7 cellular contexts compared by ENCODE assay signal in the genomic region with DNA sequence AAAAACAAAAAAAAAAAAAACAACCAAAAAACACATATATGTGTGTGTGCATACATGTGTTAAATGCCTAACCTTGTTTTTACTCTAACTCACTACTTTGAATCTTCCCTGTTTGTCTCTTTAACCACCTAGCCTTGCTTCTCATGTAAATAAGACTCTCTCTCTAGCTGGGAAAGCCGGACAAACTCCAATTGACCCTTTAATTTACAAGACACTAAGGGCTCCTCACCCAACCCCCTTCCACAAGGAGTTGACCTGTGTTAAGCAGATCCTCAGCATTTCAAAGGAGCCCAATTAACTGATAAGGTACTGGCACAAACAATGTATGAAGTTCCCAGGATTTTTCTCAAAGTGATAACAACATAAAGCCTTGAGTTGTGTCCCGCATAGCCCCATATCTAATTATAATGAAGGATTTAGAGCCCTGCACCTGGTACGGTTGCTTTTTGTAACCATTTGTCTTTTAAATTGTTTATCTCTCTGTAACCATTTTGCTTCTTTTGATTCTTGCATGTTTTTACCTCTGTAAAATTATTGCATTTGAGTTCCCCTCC. TPM values are rescaled to one million over a fixed set of nuclear protein-coding genes. Genes with fewer than 3 reads are reported as not detected.
DNase-seq lines count a peak whose midpoint lies in the region; ATAC-seq and TF ChIP-seq lines count a peak whose summit lies in the region.
"Not testable (repeated sequence)": the region's sequence is repeated elsewhere in the genome, so short reads cannot be mapped to it uniquely, and the experiment has no call there.

No MANE protein-coding gene starts in this region.

- TF ChIP-seq POLR2A in esophagus squamous epithelium (IDR thresholded peaks at IDR 0.05); gastrocnemius medialis (IDR thresholded peaks at IDR 0.05): not testable (repeated sequence)

- peaks cover 71% of the 10 kb centered on the region for H3K4me1 Mint-ChIP-seq in activated CD4-positive, alpha-beta memory T cell treated with anti-CD3 and anti-CD28 coated beads, Interleukin-2, amount 10 ng/mL, durations not matched to agents 7 days and 5 days
- peaks cover 82% of the 10 kb centered on the region for H3K4me1 Mint-ChIP-seq in activated naive CD8-positive, alpha-beta T cell treated with anti-CD3 and anti-CD28 coated beads, Interleukin-2, amount 50 U/mL, for 24 hours

- not testable (repeated sequence) for TF ChIP-seq CTCF in esophagus squamous epithelium (IDR thresholded peaks at IDR 0.05); gastrocnemius medialis (IDR thresholded peaks at IDR 0.05 in 4 of 5, conservative IDR thresholded peaks at IDR 0.05 in 1 of 5)

- not testable (repeated sequence) for H3K9me3 ChIP-seq in NT2/D1 (ENCODE audit: insufficient read depth, low read length); esophagus squamous epithelium; mesodermal cell (ENCODE audit: control insufficient read depth, low read length); gastrocnemius medialis

- H3K4me3 ChIP-seq in NT2/D1 (ENCODE audit: insufficient read length, low read depth); esophagus squamous epithelium; mesodermal cell (ENCODE audit: extremely low read depth, insufficient read depth, low read length, poor library complexity, severe bottlenecking); gastrocnemius medialis: not testable (repeated sequence)

- H3K36me3 ChIP-seq in NT2/D1 (ENCODE audit: insufficient read depth, insufficient read length, low read length) (peaks cover 85% of the 10 kb centered on the region), esophagus squamous epithelium (peaks cover 21 to 82% (median 25%) of the 10 kb centered on the region in 3 donors), mesodermal cell (ENCODE audit: control insufficient read depth, insufficient read depth, low read length) (peaks cover 88% of the 10 kb centered on the region), gastrocnemius medialis (peaks cover 0 to 70% of the 10 kb centered on the region in 2 donors)

- H3K36me3 Mint-ChIP-seq in activated CD4-positive, alpha-beta memory T cell treated with anti-CD3 and anti-CD28 coated beads, Interleukin-2, amount 10 ng/mL, durations not matched to agents 7 days and 5 days (ENCODE audit: low read depth): peaks cover 67% of the 10 kb centered on the region
- H3K36me3 Mint-ChIP-seq in activated naive CD8-positive, alpha-beta T cell treated with anti-CD3 and anti-CD28 coated beads, Interleukin-2, amount 50 U/mL, for 24 hours (ENCODE audit: low read depth): peaks cover 79% of the 10 kb centered on the region

- DNase-seq in ELF-1 (ENCODE audit: low read depth, low spot score) (peak; percentile 82), NT2/D1 (ENCODE audit: low read depth, low spot score) (peak; percentile 95)
- not testable (repeated sequence) for DNase-seq in activated CD4-positive, alpha-beta memory T cell treated with anti-CD3 and anti-CD28 coated beads, Interleukin-2, amount 10 ng/mL, durations not matched to agents 7 days and 5 days; activated naive CD8-positive, alpha-beta T cell treated with anti-CD3 and anti-CD28 coated beads, Interleukin-2, amount 50 U/mL, for 24 hours; esophagus squamous epithelium (lab: John Stamatoyannopoulos, UW); gastrocnemius medialis

- peaks cover 27% of the 10 kb centered on the region for H3K4me1 ChIP-seq in NT2/D1 (ENCODE audit: insufficient read depth, insufficient read length)
- peaks cover 24 to 76% (median 50%) of the 10 kb centered on the region in 3 donors for H3K4me1 ChIP-seq in esophagus squamous epithelium
- H3K4me1 ChIP-seq in mesodermal cell (ENCODE audit: control insufficient read depth, insufficient read depth, low read length, poor library complexity, severe bottlenecking): peaks cover 43% of the 10 kb centered on the region
- H3K4me1 ChIP-seq in gastrocnemius medialis: peaks cover 42 to 44% of the 10 kb centered on the region in 2 donors

- H3K27ac ChIP-seq in esophagus squamous epithelium (peak overlapping the region; percentile 58 to 95 (median 90)), mesodermal cell (ENCODE audit: low read depth, low read length, severe bottlenecking) (peak overlapping the region; percentile 64), gastrocnemius medialis (peak overlapping the region; percentile 97 to 100 (median 100))

- H3K27ac Mint-ChIP-seq in activated CD4-positive, alpha-beta memory T cell treated with anti-CD3 and anti-CD28 coated beads, Interleukin-2, amount 10 ng/mL, durations not matched to agents 7 days and 5 days: peak overlapping the region; percentile 53
- H3K27ac Mint-ChIP-seq in activated naive CD8-positive, alpha-beta T cell treated with anti-CD3 and anti-CD28 coated beads, Interleukin-2, amount 50 U/mL, for 24 hours: peak overlapping the region; percentile 71

- intact Hi-C loops in esophagus squamous epithelium (cut with DNase I): not testable (repeated sequence)
- intact Hi-C loops in gastrocnemius medialis (cut with DNase I; ENCODE audit: low total_unique reads): loop anchor here (2.0 to 5.0 kb wide), 2 partner anchors 41 to 167 kb away; a partner anchor contains a TSS

- not testable (repeated sequence) for H3K9ac ChIP-seq in NT2/D1 (ENCODE audit: insufficient read length, low read depth)

- 69% methylated on average over 3 of the region's 3 CpGs for WGBS in esophagus squamous epithelium, 2 donors
- 14 to 60% methylated on average over 1 to 2 of the region's 3 CpGs for WGBS in mesodermal cell (ENCODE audit: insufficient coverage in 2 of 2), 2 experiments

- not testable (repeated sequence) for ATAC-seq in activated naive CD8-positive, alpha-beta T cell treated with anti-CD3 and anti-CD28 coated beads, Interleukin-2, amount 50 U/mL, for 24 hours; gastrocnemius medialis

- not testable (repeated sequence) for H3K4me3 Mint-ChIP-seq in activated CD4-positive, alpha-beta memory T cell treated with anti-CD3 and anti-CD28 coated beads, Interleukin-2, amount 10 ng/mL, durations not matched to agents 7 days and 5 days; activated naive CD8-positive, alpha-beta T cell treated with anti-CD3 and anti-CD28 coated beads, Interleukin-2, amount 50 U/mL, for 24 hours

- CTCF ChIA-PET in activated CD4-positive, alpha-beta memory T cell treated with anti-CD3 and anti-CD28 coated beads, Interleukin-2, amount 10 ng/mL, durations not matched to agents 7 days and 5 days (lab: Charles Lee): interaction anchor here (1.0 to 11.6 kb wide), 6 partner anchors 12 to 162 kb away, joined by 3 to 268 read pairs (median 14); a partner anchor contains a TSS

- POLR2A ChIA-PET in activated CD4-positive, alpha-beta memory T cell treated with anti-CD3 and anti-CD28 coated beads, Interleukin-2, amount 10 ng/mL, durations not matched to agents 7 days and 5 days (lab: Charles Lee): interaction anchor here (0.9 to 10.8 kb wide), 4 partner anchors 20 to 320 kb away, joined by 3 to 364 read pairs (median 20); a partner anchor contains a TSS

- H3K27me3 ChIP-seq in NT2/D1 (ENCODE audit: insufficient read depth, insufficient read length); esophagus squamous epithelium; gastrocnemius medialis: not testable (repeated sequence)

- not testable (repeated sequence) for H3K9me3 Mint-ChIP-seq in activated CD4-positive, alpha-beta memory T cell treated with anti-CD3 and anti-CD28 coated beads, Interleukin-2, amount 10 ng/mL, durations not matched to agents 7 days and 5 days; activated naive CD8-positive, alpha-beta T cell treated with anti-CD3 and anti-CD28 coated beads, Interleukin-2, amount 50 U/mL, for 24 hours

- in situ Hi-C loops in gastrocnemius medialis (cut with MboI; ENCODE audit: low sequenced_read_pairs in 4 of 4): loop anchor here in 2 of 4 donors (5.0 to 10.0 kb wide), 2 partner anchors 64 to 137 kb away; no protein-coding TSS in a partner anchor

- not testable (repeated sequence) for H3K27me3 Mint-ChIP-seq in activated CD4-positive, alpha-beta memory T cell treated with anti-CD3 and anti-CD28 coated beads, Interleukin-2, amount 10 ng/mL, durations not matched to agents 7 days and 5 days; activated naive CD8-positive, alpha-beta T cell treated with anti-CD3 and anti-CD28 coated beads, Interleukin-2, amount 50 U/mL, for 24 hours

RNA-seq across cellular contexts. Expression of a gene that starts 11.9 kb away (rescaled TPM):
- 100 to 1,000 TPM; 991 to 999 TPM for total RNA-seq in activated CD4-positive, alpha-beta memory T cell treated with anti-CD3 and anti-CD28 coated beads, Interleukin-2, amount 10 ng/mL, durations not matched to agents 7 days and 5 days
- 1,000 to 10,000 TPM; 1,144 to 2,095 (median 1,685) TPM for total RNA-seq in esophagus squamous epithelium
- polyA plus RNA-seq in mesodermal cell (2013, experiment 1 of 2): 1,929 TPM
- 1,695 TPM for polyA plus RNA-seq in mesodermal cell (2013, experiment 2 of 2)
- 1,000 to 10,000 TPM; 1,797 to 2,946 (median 1,897) TPM for total RNA-seq in gastrocnemius medialis

RNA-seq across cellular contexts. Expression of a gene that starts 15.1 kb away (rescaled TPM):
- 100 to 1,000 TPM; 323 to 360 TPM for total RNA-seq in activated CD4-positive, alpha-beta memory T cell treated with anti-CD3 and anti-CD28 coated beads, Interleukin-2, amount 10 ng/mL, durations not matched to agents 7 days and 5 days
- total RNA-seq in esophagus squamous epithelium (1,000 to 10,000 TPM in 2 of 4 donors, 100 to 1,000 TPM in 2; 695 to 1,250 (median 954) TPM), gastrocnemius medialis (1,000 to 10,000 TPM in 1 of 4 donors, 100 to 1,000 TPM in 3; 374 to 1,261 (median 571) TPM)
- polyA plus RNA-seq in mesodermal cell (2013, experiment 1 of 2): 88.1 TPM
- 82.4 TPM for polyA plus RNA-seq in mesodermal cell (2013, experiment 2 of 2)

RNA-seq across cellular contexts. Expression of a gene that starts 29.6 kb away (rescaled TPM):
- 10 to 100 TPM; 23.7 to 25.2 TPM for total RNA-seq in activated CD4-positive, alpha-beta memory T cell treated with anti-CD3 and anti-CD28 coated beads, Interleukin-2, amount 10 ng/mL, durations not matched to agents 7 days and 5 days
- 10 to 100 TPM in 1 of 4 donors, 1 to 10 TPM in 3; 5.0 to 12.7 (median 8.0) TPM for total RNA-seq in esophagus squamous epithelium
- 15.7 TPM for polyA plus RNA-seq in mesodermal cell (2013, experiment 1 of 2)
- 13.7 TPM for polyA plus RNA-seq in mesodermal cell (2013, experiment 2 of 2)
- total RNA-seq in gastrocnemius medialis: 10 to 100 TPM in 3 of 4 donors, 1 to 10 TPM in 1; 7.8 to 15.7 (median 11.7) TPM

RNA-seq across cellular contexts. Expression of a gene that starts 39.9 kb away (rescaled TPM):
- total RNA-seq in activated CD4-positive, alpha-beta memory T cell treated with anti-CD3 and anti-CD28 coated beads, Interleukin-2, amount 10 ng/mL, durations not matched to agents 7 days and 5 days: 100 to 1,000 TPM; 226 TPM
- total RNA-seq in esophagus squamous epithelium: 100 to 1,000 TPM; 103 to 132 (median 111) TPM
- 94.4 TPM for polyA plus RNA-seq in mesodermal cell (2013, experiment 1 of 2)
- 89.1 TPM for polyA plus RNA-seq in mesodermal cell (2013, experiment 2 of 2)
- 10 to 100 TPM; 28.0 to 47.1 (median 31.7) TPM for total RNA-seq in gastrocnemius medialis

RNA-seq across cellular contexts. Expression of a gene that starts 50.8 kb away (rescaled TPM):
- total RNA-seq in activated CD4-positive, alpha-beta memory T cell treated with anti-CD3 and anti-CD28 coated beads, Interleukin-2, amount 10 ng/mL, durations not matched to agents 7 days and 5 days: 100 to 1,000 TPM; 121 to 122 TPM
- total RNA-seq in esophagus squamous epithelium (10 to 100 TPM; 34.7 to 58.6 (median 53.6) TPM), gastrocnemius medialis (1 to 10 TPM; 4.7 to 7.9 (median 7.0) TPM)
- polyA plus RNA-seq in mesodermal cell (2013, experiment 1 of 2): 49.4 TPM
- polyA plus RNA-seq in mesodermal cell (2013, experiment 2 of 2): 33.5 TPM
